ENCODE assay signal across 17 cellular contexts in the genomic region with DNA sequence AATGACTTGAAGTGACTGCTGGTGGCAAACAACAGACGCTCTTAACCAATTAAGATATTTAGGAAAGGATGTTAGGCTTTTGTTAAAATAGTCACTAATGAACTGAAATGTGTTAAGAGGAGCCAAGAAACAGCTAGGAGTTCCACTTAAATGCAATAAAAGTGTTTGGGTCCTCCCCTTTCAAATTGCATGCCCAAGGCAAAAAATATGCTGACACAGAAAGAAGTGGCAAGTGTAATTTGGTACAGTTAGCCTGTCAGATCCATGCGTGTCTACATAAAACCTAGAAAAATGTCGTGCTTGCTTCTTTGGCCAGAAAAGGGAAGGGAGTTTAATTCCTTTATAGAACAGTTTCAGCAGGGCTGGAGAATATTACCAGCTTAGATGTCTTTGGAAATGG.
DNase-seq lines count a peak whose midpoint lies in the region; ATAC-seq and TF ChIP-seq lines count a peak whose summit lies in the region.
"Had no signal": no experiment of that assay in that cellular context is flagged by ENCODE, and none has a peak within 500 bp of the region (broad histone marks: within the 10 kb centered on the region; RNA-seq: fewer than 3 reads in every experiment).

No MANE protein-coding gene starts in this region.

- DNase-seq in Right ventricle myocardium superior (no peak), Right ventricle myocardium inferior (ENCODE audit: missing footprints) (no peak), NCI-H2227 (lab: John Stamatoyannopoulos, UW; ENCODE audit: unreplicated experiment) (peak; percentile 72), glutamatergic neuron (no peak), head of caudate nucleus (no peak), erythroblast (lab: John Stamatoyannopoulos, UW) (no peak)
- no peak for DNase-seq in stimulated activated effector memory CD8-positive, alpha-beta T cell treated with anti-CD3 and anti-CD28 coated beads, Interleukin-12 subunit alpha, Interleukin-12 subunit beta, amount 100 ng/mL, for 72 hours (ENCODE audit: low spot score in 2 of 2)
- DNase-seq: activated gamma-delta T cell; effector CD8-positive, alpha-beta T cell; Kasumi-1; NCI-H1048; NCI-H2029 treated with DMSO at 0.1 percent for 48 hours; NCI-H510A; stimulated activated CD4-positive, alpha-beta T cell treated with anti-CD3 and anti-CD28 coated beads, Interleukin-2, amount 100 ng/mL, for 48 hours had no signal

- TF ChIP-seq CTCF in glutamatergic neuron (IDR thresholded peaks at IDR 0.05; ENCODE audit: partially characterized antibody, unreplicated experiment), result no peak

- peak overlapping the region; percentile 40 for H3K27ac Mint-ChIP-seq in glutamatergic neuron (ENCODE audit: unreplicated experiment)
- H3K27ac Mint-ChIP-seq in stimulated activated effector memory CD8-positive, alpha-beta T cell treated with anti-CD3 and anti-CD28 coated beads, Interleukin-12 subunit alpha, Interleukin-12 subunit beta, amount 100 ng/mL, for 72 hours, result peak overlapping the region; percentile 67
- H3K27ac Mint-ChIP-seq: activated CD4-positive, alpha-beta T cell treated with anti-CD3 and anti-CD28 coated beads for 36 hours; stimulated activated naive CD8-positive, alpha-beta T cell treated with anti-CD3 and anti-CD28 coated beads, Interleukin-15, Interleukin-2, amounts not matched to agents 100 ng/mL and 50 ng/mL, for 24 hours had no signal

- H3K9me3 Mint-ChIP-seq in glutamatergic neuron (ENCODE audit: unreplicated experiment), result peaks cover 7% of the 10 kb centered on the region
- H3K9me3 Mint-ChIP-seq in stimulated activated effector memory CD8-positive, alpha-beta T cell treated with anti-CD3 and anti-CD28 coated beads, Interleukin-12 subunit alpha, Interleukin-12 subunit beta, amount 100 ng/mL, for 72 hours, result no peaks in the 10 kb centered on the region

- H3K27me3 Mint-ChIP-seq in glutamatergic neuron (ENCODE audit: unreplicated experiment), result peaks cover 3% of the 10 kb centered on the region
- H3K27me3 Mint-ChIP-seq: activated CD4-positive, alpha-beta T cell treated with anti-CD3 and anti-CD28 coated beads for 36 hours; stimulated activated naive CD8-positive, alpha-beta T cell treated with anti-CD3 and anti-CD28 coated beads, Interleukin-15, Interleukin-2, amounts not matched to agents 100 ng/mL and 50 ng/mL, for 24 hours had no signal

- no peak overlapping the region for H3K4me3 Mint-ChIP-seq in glutamatergic neuron (ENCODE audit: unreplicated experiment)
- no peak overlapping the region for H3K4me3 Mint-ChIP-seq in stimulated activated effector memory CD8-positive, alpha-beta T cell treated with anti-CD3 and anti-CD28 coated beads, Interleukin-12 subunit alpha, Interleukin-12 subunit beta, amount 100 ng/mL, for 72 hours
- H3K4me3 Mint-ChIP-seq: activated CD4-positive, alpha-beta T cell treated with anti-CD3 and anti-CD28 coated beads for 36 hours; neural crest cell; stimulated activated naive CD8-positive, alpha-beta T cell treated with anti-CD3 and anti-CD28 coated beads, Interleukin-15, Interleukin-2, amounts not matched to agents 100 ng/mL and 50 ng/mL, for 24 hours had no signal

- TF ChIP-seq POLR2A in erythroblast (IDR thresholded peaks at IDR 0.05; ENCODE audit: low read length), result no peak

- ATAC-seq in Right ventricle myocardium superior (ENCODE audit: poor library complexity) (peak; percentile 49), Right ventricle myocardium inferior (no peak)
- no peak for ATAC-seq in stimulated activated effector memory CD8-positive, alpha-beta T cell treated with anti-CD3 and anti-CD28 coated beads, Interleukin-12 subunit alpha, Interleukin-12 subunit beta, amount 100 ng/mL, for 72 hours

- intact Hi-C loops in Right ventricle myocardium superior (cut with DNase I) (no loop called here), Right ventricle myocardium inferior (cut with DNase I) (no loop called here), head of caudate nucleus (cut with DNase I) (no loop called here)

- peaks cover 8% of the 10 kb centered on the region for H3K36me3 Mint-ChIP-seq in glutamatergic neuron (ENCODE audit: unreplicated experiment)
- no peaks in the 10 kb centered on the region for H3K36me3 Mint-ChIP-seq in stimulated activated effector memory CD8-positive, alpha-beta T cell treated with anti-CD3 and anti-CD28 coated beads, Interleukin-12 subunit alpha, Interleukin-12 subunit beta, amount 100 ng/mL, for 72 hours

- peaks cover 15% of the 10 kb centered on the region for H3K4me1 Mint-ChIP-seq in glutamatergic neuron (ENCODE audit: low read depth, unreplicated experiment)
- H3K4me1 Mint-ChIP-seq in stimulated activated effector memory CD8-positive, alpha-beta T cell treated with anti-CD3 and anti-CD28 coated beads, Interleukin-12 subunit alpha, Interleukin-12 subunit beta, amount 100 ng/mL, for 72 hours, result peaks cover 25% of the 10 kb centered on the region
